1 cellular context compared by ENCODE assay signal in genomic region chr6:85642774-85643529, GRCh38.
TF ChIP-seq lines count a peak whose summit lies in the region.

Gene SYNCRIP, minus strand, starts transcription at chr6:85642886. Its CDS starts 1,447 bp downstream, at chr6:85641439.

TF ChIP-seq in H1, 55 proteins besides CTCF, POLR2A, EP300 and RAD21:
- TF ChIP-seq CHD2 (IDR thresholded peaks at IDR 0.05; ENCODE audit: low read length) (no peak), TBP (IDR thresholded peaks at IDR 0.05; ENCODE audit: low read depth, low read length) (peak; percentile 51), TAF1 (IDR thresholded peaks at IDR 0.05; ENCODE audit: low read depth, low read length) (peak; percentile 89), SRF (IDR thresholded peaks at IDR 0.05; ENCODE audit: low read depth, low read length) (no peak), SP4 (IDR thresholded peaks at IDR 0.05; ENCODE audit: low read length) (no peak), BACH1 (IDR thresholded peaks at IDR 0.05; ENCODE audit: low read length) (peak; percentile 65), KDM5A (IDR thresholded peaks at IDR 0.05; ENCODE audit: low read length) (no peak; the same call in 1 of the 2 replicates), SP1 (IDR thresholded peaks at IDR 0.05; ENCODE audit: low read depth, low read length) (no peak), SIX5 (IDR thresholded peaks at IDR 0.05; ENCODE audit: low read depth, low read length) (no peak), TAF7 (optimal IDR thresholded peaks at IDR 0.05; ENCODE audit: borderline replicate concordance, low read depth, low read length) (peak; percentile 83), PHF8 (conservative IDR thresholded peaks at IDR 0.05; ENCODE audit: low read depth, low read length) (peak; percentile 67), ATF3 (IDR thresholded peaks at IDR 0.05; ENCODE audit: insufficient read depth, low read depth, low read length) (no peak), CEBPB (IDR thresholded peaks at IDR 0.05; ENCODE audit: low read depth, low read length) (no peak), YY1 (IDR thresholded peaks at IDR 0.05; ENCODE audit: low read depth, low read length) (peak; percentile 90), CHD1 (IDR thresholded peaks at IDR 0.05; ENCODE audit: low read depth, low read length) (peak; percentile 37), JUND (IDR thresholded peaks at IDR 0.05; ENCODE audit: low read length) (no peak), NANOG (IDR thresholded peaks at IDR 0.05; ENCODE audit: insufficient read depth, low read depth, low read length, poor library complexity, severe bottlenecking) (no peak), ASH2L (IDR thresholded peaks at IDR 0.05; ENCODE audit: low read length) (peak; percentile 84), RNF2 (IDR thresholded peaks at IDR 0.05; ENCODE audit: borderline replicate concordance, low read depth, low read length, missing control alignments, poor library complexity, severe bottlenecking) (no peak), SIRT6 (IDR thresholded peaks at IDR 0.05; ENCODE audit: low read length) (no peak), MAX (IDR thresholded peaks at IDR 0.05) (peak; percentile 42), POU5F1 (IDR thresholded peaks at IDR 0.05; ENCODE audit: low read depth, low read length) (no peak), BRCA1 (IDR thresholded peaks at IDR 0.05; ENCODE audit: low read depth, low read length) (no peak), FOSL1 (IDR thresholded peaks at IDR 0.05; ENCODE audit: insufficient read depth, low read depth, low read length) (no peak), CTBP2 (IDR thresholded peaks at IDR 0.05; ENCODE audit: borderline replicate concordance, insufficient read depth, insufficient read length, low read length) (no peak), POLR2AphosphoS5 (IDR thresholded peaks at IDR 0.05; ENCODE audit: low read depth, low read length) (peak; percentile 83), RBBP5 (IDR thresholded peaks at IDR 0.05; ENCODE audit: borderline replicate concordance, low read depth, low read length) (peak; percentile 87), EGR1 (IDR thresholded peaks at IDR 0.05; ENCODE audit: borderline replicate concordance, low read depth, low read length) (no peak; the same call in 1 of the 2 replicates), ATF2 (IDR thresholded peaks at IDR 0.05; ENCODE audit: low read length) (peak; percentile 13; the same call in 1 of the 2 replicates), JUN (IDR thresholded peaks at IDR 0.05; ENCODE audit: low read depth, low read length) (no peak), KDM4A (IDR thresholded peaks at IDR 0.05; ENCODE audit: low read depth, low read length, severe bottlenecking) (no peak), CREB1 (IDR thresholded peaks at IDR 0.05) (peak; percentile 86)
- TF ChIP-seq, protein P1, sequence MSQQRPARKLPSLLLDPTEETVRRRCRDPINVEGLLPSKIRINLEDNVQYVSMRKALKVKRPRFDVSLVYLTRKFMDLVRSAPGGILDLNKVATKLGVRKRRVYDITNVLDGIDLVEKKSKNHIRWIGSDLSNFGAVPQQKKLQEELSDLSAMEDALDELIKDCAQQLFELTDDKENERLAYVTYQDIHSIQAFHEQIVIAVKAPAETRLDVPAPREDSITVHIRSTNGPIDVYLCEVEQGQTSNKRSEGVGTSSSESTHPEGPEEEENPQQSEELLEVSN (IDR thresholded peaks at IDR 0.05) = no peak
- TF ChIP-seq, protein P2, sequence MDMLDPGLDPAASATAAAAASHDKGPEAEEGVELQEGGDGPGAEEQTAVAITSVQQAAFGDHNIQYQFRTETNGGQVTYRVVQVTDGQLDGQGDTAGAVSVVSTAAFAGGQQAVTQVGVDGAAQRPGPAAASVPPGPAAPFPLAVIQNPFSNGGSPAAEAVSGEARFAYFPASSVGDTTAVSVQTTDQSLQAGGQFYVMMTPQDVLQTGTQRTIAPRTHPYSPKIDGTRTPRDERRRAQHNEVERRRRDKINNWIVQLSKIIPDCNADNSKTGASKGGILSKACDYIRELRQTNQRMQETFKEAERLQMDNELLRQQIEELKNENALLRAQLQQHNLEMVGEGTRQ (IDR thresholded peaks at IDR 0.05; ENCODE audit: low read length) = no peak
TF ChIP-seq in H1: peak in this region for 13.
